In genomic region chr1:119276558-119276957, GRCh38 we compare ENCODE assay signal across 9 cellular contexts.
A peak's percentile ranks its signal among the peaks of the same experiment; 100 is the strongest.
DNase-seq lines count a peak whose midpoint lies in the region; ATAC-seq, FAIRE-seq and TF ChIP-seq lines count a peak whose summit lies in the region.
"Had no signal": no experiment of that assay in that cellular context is flagged by ENCODE, and none has a peak within 500 bp of the region (broad histone marks: within the 10 kb centered on the region; RNA-seq: fewer than 3 reads in every experiment).

No MANE protein-coding gene starts in this region.

- H2AFZ ChIP-seq in keratinocyte (ENCODE audit: control insufficient read depth, low read length) = no peak overlapping the region

- no peaks in the 10 kb centered on the region for H3K9me1 ChIP-seq in keratinocyte (ENCODE audit: control insufficient read depth, extremely low read depth, insufficient read depth, low read length)

- no peaks in the 10 kb centered on the region for H3K36me3 ChIP-seq in keratinocyte (ENCODE audit: control insufficient read depth in 2 of 2, extremely low read depth in 1 of 2, insufficient read depth in 2 of 2, low read length in 2 of 2)
- H3K36me3 ChIP-seq in heart left ventricle = no peaks in the 10 kb centered on the region
- no peaks in the 10 kb centered on the region for H3K36me3 ChIP-seq in esophagus squamous epithelium

- H3K27me3 ChIP-seq in keratinocyte (ENCODE audit: control insufficient read depth, extremely low read depth, insufficient read depth, low read length) (no peaks in the 10 kb centered on the region), heart left ventricle (no peaks in the 10 kb centered on the region), esophagus squamous epithelium (peaks cover 0 to 3% (median 0%) of the 10 kb centered on the region in 4 donors)

- peaks cover 22% of the 10 kb centered on the region for H3K4me1 ChIP-seq in keratinocyte (ENCODE audit: control insufficient read depth, extremely low read depth, insufficient read depth, low read length)
- peaks cover 0 to 4% (median 0%) of the 10 kb centered on the region in 12 donors for H3K4me1 ChIP-seq in heart left ventricle
- H3K4me1 ChIP-seq in esophagus squamous epithelium = peaks cover 0 to 11% (median 8%) of the 10 kb centered on the region in 3 donors

- FAIRE-seq in keratinocyte (lab: Jason Lieb, UNC) = no peak

- H3K4me3 ChIP-seq in keratinocyte (ENCODE audit: control insufficient read depth in 2 of 3, extremely low read depth in 1 of 3, insufficient read depth in 2 of 3, low read depth in 1 of 3, low read length in 3 of 3) (no peak overlapping the region), heart left ventricle (no peak overlapping the region), esophagus squamous epithelium (no peak overlapping the region)

- in situ Hi-C loops in G401 (cut with HindIII; ENCODE audit: low sequenced_read_pairs) = no loop called here

- intact Hi-C loops in heart left ventricle (cut with DNase I) = loop anchor here in 2 of 10 donors (5.0 kb wide), 1 partner anchor 91 kb away; the partner anchor contains the start of gene HAO2 (in 2 of the 2)
- intact Hi-C loops in esophagus squamous epithelium (cut with DNase I) = no loop called here

- TF ChIP-seq POLR2A in heart left ventricle (IDR thresholded peaks at IDR 0.05) (no peak), esophagus squamous epithelium (IDR thresholded peaks at IDR 0.05) (no peak)

- DNase-seq in G401 (ENCODE audit: low spot score) (peak; percentile 14), OCI-M1 (lab: John Stamatoyannopoulos, UW) (peak; percentile 14), keratinocyte (ENCODE audit: low read depth, low spot score) (no peak), heart left ventricle (no peak), esophagus squamous epithelium (lab: John Stamatoyannopoulos, UW) (no peak)
- DNase-seq: aorta had no signal

- dilution Hi-C loops in keratinocyte (cut with MboI; ENCODE audit: extremely low pct_ligation_motif_present, low sequenced_read_pairs) = no loop called here

- ATAC-seq in heart left ventricle (no peak), GM21515 (IDR thresholded peaks at IDR 0.05; ENCODE audit: unreplicated experiment) (no peak), HG03378 (IDR thresholded peaks at IDR 0.05; ENCODE audit: unreplicated experiment) (no peak)

- TF ChIP-seq CTCF in LNCAP (IDR thresholded peaks at IDR 0.05) = peak; percentile 65; the same call in 1 of the 2 replicates
- TF ChIP-seq CTCF in keratinocyte (optimal IDR thresholded peaks at IDR 0.05 in 1 of 3, IDR thresholded peaks at IDR 0.05 in 1 of 3, conservative IDR thresholded peaks at IDR 0.05 in 1 of 3; ENCODE audit: extremely low read depth in 1 of 3, insufficient read depth in 2 of 3, low read length in 3 of 3) = peak; percentile 24 to 80 (median 44)
- no peak for TF ChIP-seq CTCF in heart left ventricle (IDR thresholded peaks at IDR 0.05)
- TF ChIP-seq CTCF in esophagus squamous epithelium (IDR thresholded peaks at IDR 0.05) = peak in 3 of 6 experiments; percentile 9 to 45 (median 26)

- no peak overlapping the region for H3K4me2 ChIP-seq in keratinocyte (ENCODE audit: control insufficient read depth, extremely low read depth, insufficient read depth, low read depth, low read length)

- no peaks in the 10 kb centered on the region for H4K20me1 ChIP-seq in keratinocyte (ENCODE audit: control insufficient read depth, extremely low read depth, insufficient read depth, low read length)

- H3K79me2 ChIP-seq in keratinocyte (ENCODE audit: control insufficient read depth, insufficient read depth, low read length) = no peaks in the 10 kb centered on the region

- 89 to 98% (median 96%) methylated on average over 1 of the region's 1 CpG for WGBS in heart left ventricle, 4 donors
- 73 to 100% methylated on average over 1 of the region's 1 CpG for WGBS in esophagus squamous epithelium, 2 donors

- H3K27ac ChIP-seq in keratinocyte (ENCODE audit: control insufficient read depth, insufficient read depth, low read length) = no peak overlapping the region
- no peak overlapping the region for H3K27ac ChIP-seq in heart left ventricle
- no peak overlapping the region for H3K27ac ChIP-seq in esophagus squamous epithelium

- no peak overlapping the region for H3K9ac ChIP-seq in keratinocyte (ENCODE audit: control insufficient read depth, extremely low read depth, insufficient read depth, low read length)

- H3K9me3 ChIP-seq in keratinocyte (ENCODE audit: control insufficient read depth, low read depth, low read length) (no peaks in the 10 kb centered on the region), heart left ventricle (no peaks in the 10 kb centered on the region), esophagus squamous epithelium (no peaks in the 10 kb centered on the region)

Comparison
In these comparisons a context has a peak if more than half of its experiments do, and no peak if none do; other contexts are left out.
1. DNase-seq: peak in G401 (single experiment) and OCI-M1 (single experiment); none in keratinocyte (single experiment), heart left ventricle (0 of 5) and esophagus squamous epithelium (single experiment).
2. CTCF ChIP-seq: peak in LNCAP (single experiment) and keratinocyte (3 of 3); none in heart left ventricle (0 of 12).